In genomic region chr20:18031888-18032509, GRCh38 we compare ENCODE assay signal across 23 cellular contexts. TPM values are rescaled to one million over a fixed set of nuclear protein-coding genes. Genes with fewer than 3 reads are reported as not detected.
DNase-seq lines count a peak whose midpoint lies in the region; ATAC-seq and TF ChIP-seq lines count a peak whose summit lies in the region.
"Had no signal": no experiment of that assay in that cellular context is flagged by ENCODE, and none has a peak within 500 bp of the region (broad histone marks: within the 10 kb centered on the region; RNA-seq: fewer than 3 reads in every experiment).

No MANE protein-coding gene starts in this region.

- H3K9me3 Mint-ChIP-seq in MCF 10A (ENCODE audit: unreplicated experiment), result no peaks in the 10 kb centered on the region
- H3K9me3 Mint-ChIP-seq: CD4-positive, alpha-beta memory T cell had no signal

- H3K4me3 ChIP-seq in breast epithelium (no peak overlapping the region), duodenal mucosa (ENCODE audit: low read depth in 1 of 2, low read length in 2 of 2) (no peak overlapping the region), mucosa of rectum (ENCODE audit: low read length in 2 of 2) (no peak overlapping the region)
- H3K4me3 ChIP-seq: BLaER1 treated with 17β-estradiol and CSF1 and Interleukin-3, amounts not matched to agents 10 nM and 100 nM had no signal

- CTCF ChIA-PET in MCF 10A (lab: Yijun Ruan, JAX), result interaction anchor here (0.6 kb wide), 1 partner anchor 75 kb away, joined by 3 read pairs; no protein-coding TSS in a partner anchor

- no peaks in the 10 kb centered on the region for H3K36me3 ChIP-seq in breast epithelium
- peaks cover 0 to 4% of the 10 kb centered on the region in 2 donors for H3K36me3 ChIP-seq in duodenal mucosa (ENCODE audit: control insufficient read depth in 1 of 2, insufficient read depth in 2 of 2, low read length in 2 of 2)
- H3K36me3 ChIP-seq in mucosa of rectum (ENCODE audit: control insufficient read depth in 2 of 2, insufficient read depth in 2 of 2, low read length in 2 of 2), result peaks cover 4 to 6% of the 10 kb centered on the region in 2 donors
- H3K36me3 ChIP-seq: BLaER1 treated with 17β-estradiol and CSF1 and Interleukin-3, amounts not matched to agents 10 nM and 100 nM had no signal

- POLR2A ChIA-PET in MCF 10A (lab: Yijun Ruan, JAX), result interaction anchor here (0.7 to 0.9 kb wide), 3 partner anchors 9 to 248 kb away, joined by 3 to 4 read pairs (median 3); no protein-coding TSS in a partner anchor

- no peaks in the 10 kb centered on the region for H3K27me3 Mint-ChIP-seq in MCF 10A (ENCODE audit: insufficient read depth, unreplicated experiment)

- H3K27me3 ChIP-seq in breast epithelium, result no peaks in the 10 kb centered on the region
- no peaks in the 10 kb centered on the region for H3K27me3 ChIP-seq in duodenal mucosa (ENCODE audit: control insufficient read depth in 1 of 2, insufficient read depth in 2 of 2, low read length in 2 of 2)
- H3K27me3 ChIP-seq in mucosa of rectum (ENCODE audit: control insufficient read depth in 2 of 2, insufficient read depth in 2 of 2, low read length in 2 of 2), result no peaks in the 10 kb centered on the region
- H3K27me3 ChIP-seq: BLaER1 treated with 17β-estradiol and CSF1 and Interleukin-3, amounts not matched to agents 10 nM and 100 nM had no signal

- H3K9ac ChIP-seq in duodenal mucosa (ENCODE audit: low read depth in 1 of 2, low read length in 2 of 2) (no peak overlapping the region), mucosa of rectum (ENCODE audit: low read depth in 1 of 2, low read length in 2 of 2) (no peak overlapping the region)
- H3K9ac ChIP-seq: BLaER1 treated with 17β-estradiol and CSF1 and Interleukin-3, amounts not matched to agents 10 nM and 100 nM had no signal

- no peak overlapping the region for H3K4me3 Mint-ChIP-seq in MCF 10A (ENCODE audit: unreplicated experiment)
- H3K4me3 Mint-ChIP-seq: CD4-positive, alpha-beta memory T cell had no signal

- TF ChIP-seq CTCF in MCF 10A (IDR thresholded peaks at IDR 0.05; ENCODE audit: unreplicated experiment), result no peak
- TF ChIP-seq CTCF in breast epithelium (IDR thresholded peaks at IDR 0.05), result no peak

- no peaks in the 10 kb centered on the region for H3K36me3 Mint-ChIP-seq in MCF 10A (ENCODE audit: insufficient read depth, unreplicated experiment)
- H3K36me3 Mint-ChIP-seq: CD4-positive, alpha-beta memory T cell had no signal

- peaks cover 5% of the 10 kb centered on the region for H3K4me1 Mint-ChIP-seq in MCF 10A (ENCODE audit: insufficient read depth, unreplicated experiment)
- H3K4me1 Mint-ChIP-seq: CD4-positive, alpha-beta memory T cell had no signal

- H3K27ac Mint-ChIP-seq in MCF 10A (ENCODE audit: low read depth, unreplicated experiment), result peak overlapping the region; percentile 2
- H3K27ac Mint-ChIP-seq: CD4-positive, alpha-beta memory T cell had no signal

- TF ChIP-seq POLR2A in breast epithelium (IDR thresholded peaks at IDR 0.05), result no peak

- no peak for ATAC-seq in HG02759 (IDR thresholded peaks at IDR 0.05; ENCODE audit: unreplicated experiment)
- ATAC-seq: SK-N-SH treated with all-trans-retinoic acid at 6 μM for 48 hours had no signal

- no peaks in the 10 kb centered on the region for H3K9me3 ChIP-seq in breast epithelium
- no peaks in the 10 kb centered on the region for H3K9me3 ChIP-seq in duodenal mucosa (ENCODE audit: control insufficient read depth in 1 of 2, low read length in 2 of 2)
- no peaks in the 10 kb centered on the region for H3K9me3 ChIP-seq in mucosa of rectum (ENCODE audit: control insufficient read depth in 2 of 2, low read length in 2 of 2)
- H3K9me3 ChIP-seq: BLaER1 treated with 17β-estradiol and CSF1 and Interleukin-3, amounts not matched to agents 10 nM and 100 nM had no signal

- no peak overlapping the region for H3K27ac ChIP-seq in breast epithelium
- peak overlapping the region; percentile 42 for H3K27ac ChIP-seq in duodenal mucosa (ENCODE audit: low read depth, low read length)
- H3K27ac ChIP-seq in mucosa of rectum (ENCODE audit: low read depth in 2 of 2, low read length in 2 of 2), result peak overlapping the region; percentile 75 to 85
- H3K27ac ChIP-seq: 22Rv1; BLaER1 treated with 17β-estradiol and CSF1 and Interleukin-3, amounts not matched to agents 10 nM and 100 nM had no signal

- BruUV-seq in MCF 10A (replicated peaks; lab: Mats Ljungman, UMichigan), result no TSS peak

- intact Hi-C loops in MCF 10A (cut with micrococcal nuclease) (no loop called here), breast epithelium (cut with DNase I; ENCODE audit: low total_unique reads) (no loop called here)

- H3K4me1 ChIP-seq in breast epithelium (no peaks in the 10 kb centered on the region), duodenal mucosa (ENCODE audit: control insufficient read depth in 1 of 2, insufficient read depth in 2 of 2, low read length in 2 of 2) (peaks cover 8 to 20% of the 10 kb centered on the region in 2 donors), mucosa of rectum (ENCODE audit: control insufficient read depth in 2 of 2, insufficient read depth in 2 of 2, low read length in 2 of 2) (peaks cover 15 to 36% of the 10 kb centered on the region in 2 donors)

- DNase-seq in MCF 10A (ENCODE audit: unreplicated experiment) (no peak), breast epithelium (ENCODE audit: low spot score in 2 of 2) (no peak), islet precursor cell (no peak), hepatic stellate cell (ENCODE audit: low spot score) (no peak)
- DNase-seq in activated CD4-positive, CD25-positive, alpha-beta regulatory T cell (lab: John Stamatoyannopoulos, UW), result no peak
- DNase-seq: CD4-positive, alpha-beta memory T cell; DND-41; GOT3; KBM-7; NCI-H1092; NCI-H1436; NCI-H187 treated with DMSO at 0.1 percent for 48 hours; NCI-H2107; NCI-H2227 treated with DMSO at 0.1 percent for 48 hours; NCI-H510A; NCI-H748 treated with DMSO at 0.1 percent for 48 hours had no signal

RNA-seq across cellular contexts. Expression of gene OVOL2, which starts 25.7 kb away (rescaled TPM):
- total RNA-seq in MCF 10A (2022) (2.0 and 2.1 TPM in 2 replicates), breast epithelium (10 to 100 TPM in 2 of 3 donors, not detected in 1; 21.0 to 34.1 TPM)
- total RNA-seq: CD4-positive, alpha-beta memory T cell; G401 had no signal

Comparison
In these comparisons a context has a peak if more than half of its experiments do, and no peak if none do; other contexts are left out.
1. H3K27ac ChIP-seq: peak in duodenal mucosa (single experiment) and mucosa of rectum (2 of 2); none in breast epithelium (0 of 2).